Comparison of ENCODE assay signal across 8 cellular contexts in the genomic region with DNA sequence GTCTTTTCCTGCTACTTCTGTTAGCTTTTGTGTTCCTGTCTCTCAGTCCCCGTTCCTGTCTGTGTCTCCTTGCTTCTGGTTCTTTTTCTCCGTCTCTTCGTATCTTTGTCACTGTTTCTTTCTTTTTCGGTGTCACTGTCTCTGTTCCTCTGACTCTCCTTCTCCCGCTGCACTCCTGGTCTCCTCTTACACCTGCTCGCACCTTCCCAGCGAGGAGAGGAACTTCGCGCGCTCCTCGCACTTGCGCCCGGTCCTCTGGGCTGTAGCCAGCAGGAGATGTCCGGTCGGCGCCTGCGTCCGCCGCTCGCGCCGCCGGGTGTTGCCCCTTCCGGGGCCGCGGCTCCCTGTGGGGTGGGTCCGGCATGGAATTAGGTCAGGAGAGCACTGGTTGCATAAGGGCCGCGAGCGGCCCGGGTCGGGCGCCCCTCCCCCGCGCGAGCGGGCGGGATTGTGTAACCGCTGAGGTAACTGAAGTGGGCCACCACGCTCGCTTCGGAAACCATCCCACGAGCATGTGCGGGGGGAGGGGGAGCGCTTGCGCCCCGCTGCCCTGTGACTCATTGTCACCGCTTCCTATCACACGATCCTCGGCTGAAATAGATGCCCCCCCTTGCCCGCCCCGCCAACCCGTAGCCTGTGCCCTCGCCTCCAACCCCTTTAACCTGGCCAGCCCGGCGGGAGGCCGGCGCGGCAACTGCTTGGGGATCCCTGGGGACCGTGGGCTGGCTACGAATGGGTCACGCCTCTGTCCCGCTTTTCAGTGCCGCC. TPM values are rescaled to one million over a fixed set of nuclear protein-coding genes. Genes with fewer than 3 reads are reported as not detected.
DNase-seq lines count a peak whose midpoint lies in the region; ATAC-seq, FAIRE-seq and TF ChIP-seq lines count a peak whose summit lies in the region.

No MANE protein-coding gene starts in this region.

- peaks cover 4% of the 10 kb centered on the region for H3K36me3 Mint-ChIP-seq in activated naive CD4-positive, alpha-beta T cell treated with anti-CD3 and anti-CD28 coated beads for 36 hours (ENCODE audit: low read depth)
- no peaks in the 10 kb centered on the region for H3K36me3 Mint-ChIP-seq in type B pancreatic cell

- WGBS in pancreas, 2 donors: 1 to 35% methylated on average over 58 to 60 of the region's 64 CpGs

- no peaks in the 10 kb centered on the region for H3K9me3 Mint-ChIP-seq in activated naive CD4-positive, alpha-beta T cell treated with anti-CD3 and anti-CD28 coated beads for 36 hours
- H3K9me3 Mint-ChIP-seq in type B pancreatic cell: no peaks in the 10 kb centered on the region

- H3K4me3 ChIP-seq in RWPE2 (ENCODE audit: severe bottlenecking) (peak overlapping the region; percentile 22), pancreas (peak overlapping the region in 3 of 4 donors; percentile 24 to 52 (median 46))

- no peaks in the 10 kb centered on the region for H3K36me3 ChIP-seq in RWPE2 (ENCODE audit: low read depth)
- no peaks in the 10 kb centered on the region for H3K36me3 ChIP-seq in pancreas

- peaks cover 15% of the 10 kb centered on the region for H3K4me1 Mint-ChIP-seq in activated naive CD4-positive, alpha-beta T cell treated with anti-CD3 and anti-CD28 coated beads for 36 hours (ENCODE audit: low read depth)
- no peaks in the 10 kb centered on the region for H3K4me1 Mint-ChIP-seq in type B pancreatic cell (ENCODE audit: unreplicated experiment)

- H3K27ac ChIP-seq in RWPE2 (ENCODE audit: poor library complexity, severe bottlenecking): no peak overlapping the region
- H3K27ac ChIP-seq in pancreas: peak overlapping the region; percentile 29 to 73 (median 60)

- peak overlapping the region; percentile 83 for H3K4me3 Mint-ChIP-seq in activated naive CD4-positive, alpha-beta T cell treated with anti-CD3 and anti-CD28 coated beads for 36 hours
- peak overlapping the region; percentile 89 for H3K4me3 Mint-ChIP-seq in type B pancreatic cell

- peaks cover 6% of the 10 kb centered on the region for H3K27me3 Mint-ChIP-seq in activated naive CD4-positive, alpha-beta T cell treated with anti-CD3 and anti-CD28 coated beads for 36 hours (ENCODE audit: low read depth)
- peaks cover 69% of the 10 kb centered on the region for H3K27me3 Mint-ChIP-seq in type B pancreatic cell

- no peaks in the 10 kb centered on the region for H3K4me1 ChIP-seq in RWPE2 (ENCODE audit: insufficient read depth, poor library complexity, severe bottlenecking)
- H3K4me1 ChIP-seq in pancreas: no peaks in the 10 kb centered on the region

- H3K27me3 ChIP-seq in RWPE2 (ENCODE audit: insufficient read depth, poor library complexity, severe bottlenecking) (peaks cover 26% of the 10 kb centered on the region), pancreas (peaks cover 0 to 7% (median 0%) of the 10 kb centered on the region in 4 donors)

- FAIRE-seq in pancreas (lab: Jason Lieb, UNC): no peak

- peak overlapping the region; percentile 88 for H3K27ac Mint-ChIP-seq in activated naive CD4-positive, alpha-beta T cell treated with anti-CD3 and anti-CD28 coated beads for 36 hours
- H3K27ac Mint-ChIP-seq in type B pancreatic cell: peak overlapping the region; percentile 61

- ATAC-seq in RWPE2 (ENCODE audit: low read depth) (peak; percentile 40), pancreas (peak; percentile 63 to 73 (median 68)), GM21526 (IDR thresholded peaks at IDR 0.05; ENCODE audit: low FRiP score, unreplicated experiment) (no peak)

- intact Hi-C loops in activated naive CD4-positive, alpha-beta T cell treated with anti-CD3 and anti-CD28 coated beads for 36 hours (cut with micrococcal nuclease): loop anchor here (1.0 to 5.0 kb wide), 4 partner anchors 39 to 629 kb away; a partner anchor contains a TSS
- intact Hi-C loops in pancreas (cut with DNase I): no loop called here

- CTCF ChIA-PET in activated naive CD4-positive, alpha-beta T cell treated with anti-CD3 and anti-CD28 coated beads for 36 hours (lab: Charles Lee): interaction anchor here (1.2 to 1.5 kb wide), 3 partner anchors 10 to 90 kb away, joined by 3 read pairs; no protein-coding TSS in a partner anchor

- DNase-seq in NCI-H1092 treated with DMSO at 0.1 percent for 48 hours (lab: John Stamatoyannopoulos, UW) (peak; percentile 20), NCI-H1092 (lab: John Stamatoyannopoulos, UW) (no peak), RWPE2 (ENCODE audit: low spot score) (no peak), glomerular visceral epithelial cell (ENCODE audit: extremely low spot score) (peak; percentile 59), pancreas (peak; percentile 71 to 85 (median 79)), type B pancreatic cell (ENCODE audit: extremely low spot score, unreplicated experiment) (peak; percentile 62)
- DNase-seq in activated naive CD4-positive, alpha-beta T cell treated with anti-CD3 and anti-CD28 coated beads for 36 hours: peak; percentile 69

- TF ChIP-seq CTCF in RWPE2 (IDR thresholded peaks at IDR 0.05; ENCODE audit: poor library complexity, severe bottlenecking): no peak
- TF ChIP-seq CTCF in pancreas (IDR thresholded peaks at IDR 0.05): no peak
- TF ChIP-seq CTCF in type B pancreatic cell (conservative IDR thresholded peaks at IDR 0.05): no peak

- no peaks in the 10 kb centered on the region for H3K9me3 ChIP-seq in RWPE2 (ENCODE audit: severe bottlenecking)
- H3K9me3 ChIP-seq in pancreas: no peaks in the 10 kb centered on the region

RNA-seq across cellular contexts. Expression of a gene that starts 1.6 kb away (rescaled TPM):
- total RNA-seq in activated naive CD4-positive, alpha-beta T cell treated with anti-CD3 and anti-CD28 coated beads for 36 hours: 1 to 10 TPM; 5.0 to 5.4 TPM
- total RNA-seq in pancreas (1 to 10 TPM; 3.5 to 7.1 (median 4.0) TPM), type B pancreatic cell (ENCODE audit: low replicate concordance) (0.88 and 1.5 TPM in 2 replicates)
- polyA plus RNA-seq in pancreas: 1 to 10 TPM; 1.4 to 2.0 TPM

Comparison
In these comparisons a context has a peak if more than half of its experiments do, and no peak if none do; other contexts are left out.
1. DNase-seq: peak in NCI-H1092 treated with DMSO at 0.1 percent for 48 hours (single experiment), activated naive CD4-positive, alpha-beta T cell treated with anti-CD3 and anti-CD28 coated beads for 36 hours (single experiment), glomerular visceral epithelial cell (single experiment), pancreas (6 of 6) and type B pancreatic cell (single experiment); none in NCI-H1092 (single experiment) and RWPE2 (single experiment).